ENCODE assay signal across 8 cellular contexts in the genomic region with DNA sequence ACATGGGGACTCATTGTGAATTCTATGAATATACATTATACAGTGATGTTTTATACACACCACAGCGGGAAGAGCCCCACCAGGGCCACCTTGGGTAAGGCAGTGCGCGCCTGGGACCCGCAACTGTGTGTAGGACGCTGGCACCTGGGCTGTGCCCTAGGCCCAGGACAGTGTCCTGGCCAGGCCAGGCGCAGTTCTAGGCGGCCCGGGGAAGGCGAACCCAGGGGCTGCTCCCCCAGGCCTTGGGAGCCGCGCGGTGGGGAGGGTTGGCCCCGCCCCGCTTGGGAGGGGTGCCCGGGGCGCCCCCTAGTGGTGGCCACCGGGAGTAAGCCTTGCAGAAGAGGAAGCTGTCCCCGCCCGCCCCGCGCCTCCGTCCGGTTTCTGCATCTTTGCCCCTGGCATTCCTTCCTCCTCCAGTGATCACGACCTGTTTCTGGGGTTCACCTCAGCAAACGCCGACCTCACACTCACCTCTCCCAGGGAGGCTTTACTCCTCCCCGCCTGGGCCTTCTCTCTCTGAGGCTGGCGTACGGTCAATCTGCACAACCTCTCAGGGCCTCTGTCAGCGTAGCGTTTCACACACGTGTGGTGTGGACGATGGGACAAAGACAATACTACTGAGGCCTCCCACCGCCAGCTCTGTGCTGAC. TPM values are rescaled to one million over a fixed set of nuclear protein-coding genes. Genes with fewer than 3 reads are reported as not detected.
DNase-seq lines count a peak whose midpoint lies in the region; ATAC-seq and TF ChIP-seq lines count a peak whose summit lies in the region.

No MANE protein-coding gene starts in this region.

- H3K4me1 ChIP-seq in lung (ENCODE audit: control insufficient read depth in 2 of 2, insufficient read depth in 2 of 2, low read length in 2 of 2) = peaks cover 0 to 6% of the 10 kb centered on the region in 2 donors

- ATAC-seq in activated CD4-positive, alpha-beta T cell treated with anti-CD3 and anti-CD28 coated beads for 36 hours = peak; percentile 83
- ATAC-seq in lung (ENCODE audit: insufficient read depth, low FRiP score) (peak; percentile 88), GM18868 (IDR thresholded peaks at IDR 0.05; ENCODE audit: unreplicated experiment) (no peak)

- TF ChIP-seq CTCF in HFF-Myc (IDR thresholded peaks at IDR 0.05; ENCODE audit: low read depth, low read length, missing control alignments) (peak; percentile 89), coronary artery (IDR thresholded peaks at IDR 0.05) (peak; percentile 98), lung (IDR thresholded peaks at IDR 0.05; ENCODE audit: control extremely low read depth, extremely low read depth) (peak; percentile 69)

- no peaks in the 10 kb centered on the region for H3K27me3 Mint-ChIP-seq in activated CD4-positive, alpha-beta T cell treated with anti-CD3 and anti-CD28 coated beads for 36 hours

- intact Hi-C loops in activated CD4-positive, alpha-beta T cell treated with anti-CD3 and anti-CD28 coated beads for 36 hours (cut with DNase I, micrococcal nuclease) = loop anchor here in 1 of 2 experiments (1.0 kb wide), 2 partner anchors 10 to 41 kb away; a partner anchor contains a TSS

- WGBS in lung, 2 donors = 13 to 17% methylated on average over 33 to 34 of the region's 34 CpGs

- DNase-seq in GF-D8 (lab: John Stamatoyannopoulos, UW) (peak; percentile 29), HFF-Myc (ENCODE audit: extremely low read depth, low read depth) (no peak), NCI-H2107 treated with DMSO at 0.1 percent for 48 hours (lab: John Stamatoyannopoulos, UW; ENCODE audit: unreplicated experiment) (peak; percentile 12), coronary artery (ENCODE audit: low spot score) (no peak), lung (ENCODE audit: low spot score) (peak; percentile 83)
- peak; percentile 92 for DNase-seq in activated CD4-positive, alpha-beta T cell treated with anti-CD3 and anti-CD28 coated beads for 36 hours
- DNase-seq in stimulated activated CD4-positive, alpha-beta T cell treated with anti-CD3 and anti-CD28 coated beads, TNF-alpha, amount 100 ng/mL, for 24 hours (ENCODE audit: low read depth in 3 of 3) = peak; percentile 70 to 82 (median 77)

- peak overlapping the region; percentile 64 for H3K4me3 Mint-ChIP-seq in activated CD4-positive, alpha-beta T cell treated with anti-CD3 and anti-CD28 coated beads for 36 hours

- H3K4me1 Mint-ChIP-seq in activated CD4-positive, alpha-beta T cell treated with anti-CD3 and anti-CD28 coated beads for 36 hours = peaks cover 35% of the 10 kb centered on the region

- no peaks in the 10 kb centered on the region for H3K27me3 ChIP-seq in lung (ENCODE audit: control insufficient read depth, insufficient read depth)

- POLR2A ChIA-PET in activated CD4-positive, alpha-beta T cell treated with anti-CD3 and anti-CD28 coated beads for 36 hours (lab: Charles Lee) = interaction anchor here (0.6 to 1.0 kb wide), 3 partner anchors 10 to 33 kb away, joined by 3 to 9 read pairs (median 3); no protein-coding TSS in a partner anchor

- H3K36me3 ChIP-seq in lung (ENCODE audit: control insufficient read depth in 2 of 2, insufficient read depth in 2 of 2, low read length in 2 of 2) = no peaks in the 10 kb centered on the region

- H3K27ac ChIP-seq in coronary artery (peak overlapping the region in 1 of 2 donors; percentile 25), lung (ENCODE audit: low read depth in 1 of 2, low read length in 1 of 2) (peak overlapping the region in 1 of 2 donors; percentile 28)

- peak overlapping the region; percentile 92 for H3K27ac Mint-ChIP-seq in activated CD4-positive, alpha-beta T cell treated with anti-CD3 and anti-CD28 coated beads for 36 hours

- CTCF ChIA-PET in activated CD4-positive, alpha-beta T cell treated with anti-CD3 and anti-CD28 coated beads for 36 hours (lab: Charles Lee) = interaction anchor here (0.5 to 17.2 kb wide), 15 partner anchors 7 to 620 kb away, joined by 3 to 377 read pairs (median 4); a partner anchor contains a TSS

- H3K36me3 Mint-ChIP-seq in activated CD4-positive, alpha-beta T cell treated with anti-CD3 and anti-CD28 coated beads for 36 hours (ENCODE audit: low read depth) = no peaks in the 10 kb centered on the region

- H3K4me3 ChIP-seq in HFF-Myc (replicated peaks; ENCODE audit: low read depth, low read length) (no peak overlapping the region), coronary artery (peak overlapping the region; percentile 61), lung (no peak overlapping the region)

- no peaks in the 10 kb centered on the region for H3K9me3 ChIP-seq in lung (ENCODE audit: control insufficient read depth in 2 of 2, insufficient read depth in 1 of 2, low read length in 1 of 2)

- no peaks in the 10 kb centered on the region for H3K9me3 Mint-ChIP-seq in activated CD4-positive, alpha-beta T cell treated with anti-CD3 and anti-CD28 coated beads for 36 hours (ENCODE audit: low read depth)

RNA-seq across cellular contexts. Expression of a gene that starts 9.5 kb away (rescaled TPM):
- 10 to 100 TPM; 71.0 to 73.6 TPM for total RNA-seq in activated CD4-positive, alpha-beta T cell treated with anti-CD3 and anti-CD28 coated beads for 36 hours
- total RNA-seq in lung = 100 to 1,000 TPM in 1 of 2 donors, 10 to 100 TPM in 1; 71.2 to 139 TPM
- 100 to 1,000 TPM in 1 of 2 donors, 10 to 100 TPM in 1; 42.1 to 144 TPM for polyA plus RNA-seq in lung

RNA-seq across cellular contexts. Expression of a gene that starts 29.1 kb away (rescaled TPM):
- total RNA-seq in activated CD4-positive, alpha-beta T cell treated with anti-CD3 and anti-CD28 coated beads for 36 hours = 10 to 100 TPM; 15.8 to 16.7 TPM
- 10 to 100 TPM; 17.4 to 32.5 TPM for total RNA-seq in lung
- 10 to 100 TPM; 19.1 to 22.9 TPM for polyA plus RNA-seq in lung

RNA-seq across cellular contexts. Expression of a gene that starts 36.6 kb away (rescaled TPM):
- 10 to 100 TPM; 13.2 to 13.5 TPM for total RNA-seq in activated CD4-positive, alpha-beta T cell treated with anti-CD3 and anti-CD28 coated beads for 36 hours
- total RNA-seq in lung = 10 to 100 TPM in 1 of 2 donors, 1 to 10 TPM in 1; 9.8 to 27.8 TPM
- 10 to 100 TPM; 14.4 to 20.2 TPM for polyA plus RNA-seq in lung

RNA-seq across cellular contexts. Expression of a gene that starts 43.4 kb away (rescaled TPM):
- under 1 TPM; 0.28 to 0.39 TPM for total RNA-seq in activated CD4-positive, alpha-beta T cell treated with anti-CD3 and anti-CD28 coated beads for 36 hours
- 10 to 100 TPM; 11.2 to 23.5 TPM for total RNA-seq in lung
- polyA plus RNA-seq in lung = 1 to 10 TPM; 7.1 to 10.0 TPM

RNA-seq across cellular contexts. Expression of a gene that starts 47.8 kb away (rescaled TPM):
- under 1 TPM in 1 of 2 experiments, not detected in 1; 0.34 TPM for total RNA-seq in activated CD4-positive, alpha-beta T cell treated with anti-CD3 and anti-CD28 coated beads for 36 hours
- total RNA-seq in lung = not detected
- under 1 TPM in 1 of 2 donors, not detected in 1; 0.19 TPM for polyA plus RNA-seq in lung

Comparison
In these comparisons a context has a peak if more than half of its experiments do, and no peak if none do; other contexts are left out.
1. DNase-seq: peak in GF-D8 (single experiment), NCI-H2107 treated with DMSO at 0.1 percent for 48 hours (single experiment), activated CD4-positive, alpha-beta T cell treated with anti-CD3 and anti-CD28 coated beads for 36 hours (single experiment), lung (single experiment) and stimulated activated CD4-positive, alpha-beta T cell treated with anti-CD3 and anti-CD28 coated beads, TNF-alpha, amount 100 ng/mL, for 24 hours (3 of 3); none in HFF-Myc (single experiment) and coronary artery (single experiment).
2. Peak in every context shown above with its lines, with median percentiles within 50 percentile points of each other: CTCF ChIP-seq.